In the genomic region with DNA sequence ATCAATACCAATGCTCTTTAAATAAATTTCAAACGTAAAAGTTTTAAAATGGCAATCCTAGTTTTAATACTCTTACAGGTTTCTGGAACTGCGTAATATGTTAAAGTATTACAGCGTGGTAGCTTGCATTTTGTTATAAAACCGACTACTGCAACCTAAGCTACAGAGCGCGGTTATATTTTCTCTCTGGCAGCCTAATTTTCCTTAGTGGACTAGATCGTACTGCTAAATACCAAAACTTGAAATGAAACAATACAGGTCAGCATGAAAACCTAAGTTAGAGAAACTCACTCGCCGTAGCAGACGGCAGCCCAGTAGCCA, we compare ENCODE assay signal across 9 cellular contexts. TPM values are rescaled to one million over a fixed set of nuclear protein-coding genes. Genes with fewer than 3 reads are reported as not detected.
A peak's percentile ranks its signal among the peaks of the same experiment; 100 is the strongest.
DNase-seq lines count a peak whose midpoint lies in the region; ATAC-seq, FAIRE-seq and TF ChIP-seq lines count a peak whose summit lies in the region.
"Had no signal": no experiment of that assay in that cellular context is flagged by ENCODE, and none has a peak within 500 bp of the region (broad histone marks: within the 10 kb centered on the region; RNA-seq: fewer than 3 reads in every experiment).

No MANE protein-coding gene starts in this region.

- H3K27me3 ChIP-seq in astrocyte (ENCODE audit: insufficient read depth, low read length) (no peaks in the 10 kb centered on the region), thyroid gland (no peaks in the 10 kb centered on the region)

- CTCF ChIA-PET in activated CD8-positive, alpha-beta memory T cell treated with anti-CD3 and anti-CD28 coated beads, Interleukin-2, amount 10 ng/mL, durations not matched to agents 7 days and 5 days (lab: Charles Lee): interaction anchor here (0.7 to 2.2 kb wide), 2 partner anchors 26 to 67 kb away, joined by 3 to 13 read pairs; no protein-coding TSS in a partner anchor

- H3K27me3 Mint-ChIP-seq in activated CD8-positive, alpha-beta memory T cell treated with anti-CD3 and anti-CD28 coated beads, Interleukin-2, amount 10 ng/mL, durations not matched to agents 7 days and 5 days: no peaks in the 10 kb centered on the region
- H3K27me3 Mint-ChIP-seq in astrocyte (ENCODE audit: low read depth, unreplicated experiment): peaks cover 4% of the 10 kb centered on the region

- H4K20me1 ChIP-seq in astrocyte (ENCODE audit: insufficient read depth, low read length): peaks cover 51% of the 10 kb centered on the region

- H3K79me2 ChIP-seq in astrocyte (ENCODE audit: insufficient read depth, low read length): peaks cover 76% of the 10 kb centered on the region

- WGBS in lower leg skin, 2 donors: 23 to 29% methylated on average over 10 of the region's 10 CpGs
- 27 to 28% methylated on average over 10 of the region's 10 CpGs for WGBS in thyroid gland, 2 donors

- no peak for TF ChIP-seq POLR2A in lower leg skin (IDR thresholded peaks at IDR 0.05)
- no peak for TF ChIP-seq POLR2A in thyroid gland (IDR thresholded peaks at IDR 0.05)

- peak overlapping the region; percentile 71 for H2AFZ ChIP-seq in astrocyte (ENCODE audit: low read depth, low read length)

- H3K9ac ChIP-seq in astrocyte (ENCODE audit: low read length): peak overlapping the region; percentile 86

- peak overlapping the region; percentile 47 for H3K27ac Mint-ChIP-seq in activated CD8-positive, alpha-beta memory T cell treated with anti-CD3 and anti-CD28 coated beads, Interleukin-2, amount 10 ng/mL, durations not matched to agents 7 days and 5 days
- peak overlapping the region; percentile 96 for H3K27ac Mint-ChIP-seq in astrocyte (ENCODE audit: unreplicated experiment)

- H3K4me2 ChIP-seq in astrocyte (ENCODE audit: low read length): peak overlapping the region; percentile 94

- ATAC-seq in activated CD8-positive, alpha-beta memory T cell treated with anti-CD3 and anti-CD28 coated beads, Interleukin-2, amount 10 ng/mL, durations not matched to agents 7 days and 5 days: no peak
- no peak for ATAC-seq in GM21367 (IDR thresholded peaks at IDR 0.05; ENCODE audit: unreplicated experiment)

- H3K27ac ChIP-seq in astrocyte (ENCODE audit: low read depth, low read length) (peak overlapping the region; percentile 55), thyroid gland (peak overlapping the region; percentile 68 to 97 (median 93))

- H3K4me1 Mint-ChIP-seq in activated CD8-positive, alpha-beta memory T cell treated with anti-CD3 and anti-CD28 coated beads, Interleukin-2, amount 10 ng/mL, durations not matched to agents 7 days and 5 days: peaks cover 24% of the 10 kb centered on the region
- peaks cover 28% of the 10 kb centered on the region for H3K4me1 Mint-ChIP-seq in astrocyte (ENCODE audit: low read depth, unreplicated experiment)

- peak overlapping the region; percentile 80 for H3K4me3 ChIP-seq in astrocyte (ENCODE audit: insufficient read depth, low read depth, low read length)
- peak overlapping the region; percentile 50 for H3K4me3 ChIP-seq in lower leg skin (ENCODE audit: low read depth, poor library complexity, severe bottlenecking)
- H3K4me3 ChIP-seq in thyroid gland (replicated peaks in 1 of 3): peak overlapping the region; percentile 56 to 94 (median 71)

- H3K36me3 ChIP-seq in astrocyte (ENCODE audit: insufficient read depth, low read length) (no peaks in the 10 kb centered on the region), thyroid gland (peaks cover 0 to 4% of the 10 kb centered on the region in 2 donors)

- H3K36me3 Mint-ChIP-seq in activated CD8-positive, alpha-beta memory T cell treated with anti-CD3 and anti-CD28 coated beads, Interleukin-2, amount 10 ng/mL, durations not matched to agents 7 days and 5 days: peaks cover 12% of the 10 kb centered on the region
- peaks cover 17% of the 10 kb centered on the region for H3K36me3 Mint-ChIP-seq in astrocyte (ENCODE audit: low read depth, unreplicated experiment)

- no peak for DNase-seq in activated CD8-positive, alpha-beta memory T cell treated with anti-CD3 and anti-CD28 coated beads, Interleukin-2, amount 10 ng/mL, durations not matched to agents 7 days and 5 days
- DNase-seq in activated CD8-positive, alpha-beta memory T cell treated with anti-CD3 and anti-CD28 coated beads, Interleukin-2, amount 50 U/mL, for 4 hours: no peak
- DNase-seq in astrocyte (ENCODE audit: low read depth): no peak
- DNase-seq in lower leg skin (ENCODE audit: low spot score in 2 of 2): no peak
- no peak for DNase-seq in thyroid gland
- no peak for DNase-seq in central memory CD4-positive, alpha-beta T cell
- DNase-seq in RKO (ENCODE audit: low spot score): no peak

- FAIRE-seq in astrocyte (lab: Jason Lieb, UNC): no peak
- FAIRE-seq: colon had no signal

- intact Hi-C loops in lower leg skin (cut with DNase I; ENCODE audit: low total_unique reads): no loop called here
- intact Hi-C loops in thyroid gland (cut with DNase I): no loop called here

- no peaks in the 10 kb centered on the region for H3K9me3 ChIP-seq in astrocyte (ENCODE audit: insufficient read depth, low read depth, low read length)
- H3K9me3 ChIP-seq in thyroid gland: no peaks in the 10 kb centered on the region

- H3K4me1 ChIP-seq in astrocyte (ENCODE audit: insufficient read depth, low read length): peaks cover 33% of the 10 kb centered on the region
- peaks cover 14 to 16% of the 10 kb centered on the region in 2 donors for H3K4me1 ChIP-seq in thyroid gland

- no peaks in the 10 kb centered on the region for H3K9me3 Mint-ChIP-seq in activated CD8-positive, alpha-beta memory T cell treated with anti-CD3 and anti-CD28 coated beads, Interleukin-2, amount 10 ng/mL, durations not matched to agents 7 days and 5 days (ENCODE audit: low read depth)
- H3K9me3 Mint-ChIP-seq in astrocyte (ENCODE audit: unreplicated experiment): no peaks in the 10 kb centered on the region

- TF ChIP-seq CTCF in astrocyte (IDR thresholded peaks at IDR 0.05; ENCODE audit: insufficient read depth, low read depth, low read length) (no peak), lower leg skin (IDR thresholded peaks at IDR 0.05) (no peak), thyroid gland (IDR thresholded peaks at IDR 0.05) (no peak)

- peak overlapping the region; percentile 76 for H3K4me3 Mint-ChIP-seq in activated CD8-positive, alpha-beta memory T cell treated with anti-CD3 and anti-CD28 coated beads, Interleukin-2, amount 10 ng/mL, durations not matched to agents 7 days and 5 days
- H3K4me3 Mint-ChIP-seq in astrocyte (ENCODE audit: unreplicated experiment): peak overlapping the region; percentile 99

RNA-seq across cellular contexts. Expression of a gene that starts 1.2 kb away (rescaled TPM):
- total RNA-seq in activated CD8-positive, alpha-beta memory T cell treated with anti-CD3 and anti-CD28 coated beads, Interleukin-2, amount 10 ng/mL, durations not matched to agents 7 days and 5 days: 10 to 100 TPM; 16.4 to 19.8 TPM
- total RNA-seq in astrocyte (38.9 and 39.8 TPM in 2 replicates), lower leg skin (10 to 100 TPM in 2 of 4 donors, 1 to 10 TPM in 2; 6.7 to 11.9 (median 10.1) TPM), thyroid gland (10 to 100 TPM; 26.6 to 47.0 (median 39.1) TPM)

RNA-seq across cellular contexts. Expression of a gene that starts 1.6 kb away (rescaled TPM):
- 10 to 100 TPM; 45.8 to 52.5 TPM for total RNA-seq in activated CD8-positive, alpha-beta memory T cell treated with anti-CD3 and anti-CD28 coated beads, Interleukin-2, amount 10 ng/mL, durations not matched to agents 7 days and 5 days
- total RNA-seq in astrocyte (67.3 and 67.6 TPM in 2 replicates), lower leg skin (10 to 100 TPM; 16.3 to 41.5 (median 25.7) TPM), thyroid gland (100 to 1,000 TPM; 120 to 187 (median 138) TPM)
